25 cellular contexts compared by ENCODE assay signal in the genomic region with DNA sequence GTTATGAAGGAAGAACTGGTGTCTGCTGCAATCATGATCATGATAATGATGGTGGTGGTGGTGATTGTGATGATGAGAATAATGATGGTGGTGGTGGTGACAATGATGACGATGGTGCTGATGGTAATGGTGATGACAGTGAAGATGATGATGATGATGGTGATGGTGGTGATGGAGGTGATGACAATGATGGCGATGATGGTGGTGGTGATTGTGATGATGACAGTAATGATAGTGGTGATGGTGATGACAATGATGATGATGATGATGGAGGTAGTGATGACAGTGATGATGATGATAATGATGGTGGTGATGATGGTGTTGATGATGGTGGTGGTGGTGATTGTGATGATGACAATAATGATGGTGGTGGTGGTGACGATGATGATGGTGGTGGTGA. TPM values are rescaled to one million over a fixed set of nuclear protein-coding genes. Genes with fewer than 3 reads are reported as not detected.
"Had no signal": no experiment of that assay in that cellular context is flagged by ENCODE, and none has a peak within 500 bp of the region (broad histone marks: within the 10 kb centered on the region; RNA-seq: fewer than 3 reads in every experiment).

No MANE protein-coding gene starts in this region.

- H3K4me3 ChIP-seq: esophagus squamous epithelium, gastrocnemius medialis, heart right ventricle, left lung, lower lobe of right lung, mucosa of descending colon had no signal

- H3K9me3 ChIP-seq: esophagus squamous epithelium, gastrocnemius medialis, left lung, lower lobe of right lung, mucosa of descending colon had no signal

- H3K4me1 ChIP-seq: esophagus squamous epithelium, gastrocnemius medialis, left lung, lower lobe of right lung had no signal

- DNase-seq: cortex of kidney; effector CD8-positive, alpha-beta T cell; effector memory CD8-positive, alpha-beta T cell; erythroblast; esophagus squamous epithelium; foreskin fibroblast; foreskin melanocyte; gastrocnemius medialis; glutamatergic neuron; head of caudate nucleus; heart right ventricle; hippocampal formation; immature natural killer cell; left cardiac atrium; left lung; left ventricle myocardium superior; lower lobe of right lung; mesenchymal stem cell; mucosa of descending colon; naive B cell had no signal

- H3K27ac ChIP-seq: epithelial cell of prostate, esophagus squamous epithelium, gastrocnemius medialis, heart right ventricle, left lung, lower lobe of right lung had no signal

- ATAC-seq: effector memory CD8-positive, alpha-beta T cell; esophagus mucosa; gastrocnemius medialis; heart right ventricle; left cardiac atrium; left lung; left ventricle myocardium superior; lower lobe of right lung; mucosa of descending colon had no signal

- H3K27me3 ChIP-seq: gastrocnemius medialis, heart right ventricle, left lung had no signal

- H3K36me3 ChIP-seq: esophagus squamous epithelium, gastrocnemius medialis, heart right ventricle, left lung, lower lobe of right lung had no signal

RNA-seq across cellular contexts. Expression of a gene that starts 52.8 kb away (rescaled TPM):
- total RNA-seq: dermis microvascular lymphatic vessel endothelial cell, lung microvascular endothelial cell, myocyte had no signal
- polyA plus RNA-seq: immature natural killer cell had no signal
